Comparison of ENCODE assay signal across 21 cellular contexts in the genomic region with DNA sequence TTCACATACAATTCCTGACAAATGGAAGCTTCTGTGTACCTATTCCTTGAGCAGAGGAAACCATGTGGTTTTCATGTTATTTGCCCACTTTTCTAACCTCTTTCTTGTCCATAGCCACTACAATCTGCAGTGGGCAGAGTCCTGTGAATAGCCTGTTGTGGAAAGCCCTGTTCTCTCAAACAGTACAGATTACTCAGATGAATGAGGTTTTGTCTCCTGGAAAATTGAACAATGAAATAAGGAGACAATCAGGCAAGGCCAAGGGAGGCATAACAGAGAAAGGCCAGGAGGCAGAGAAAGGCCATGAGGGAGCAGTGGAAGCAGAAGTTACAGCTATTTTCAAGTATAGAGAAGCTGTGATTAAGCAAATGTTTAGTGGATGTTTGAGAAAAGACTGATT.
DNase-seq lines count a peak whose midpoint lies in the region; ATAC-seq lines count a peak whose summit lies in the region.
"Had no signal": no experiment of that assay in that cellular context is flagged by ENCODE, and none has a peak within 500 bp of the region (broad histone marks: within the 10 kb centered on the region; RNA-seq: fewer than 3 reads in every experiment).

No MANE protein-coding gene starts in this region.

- H3K27me3 ChIP-seq in neuron (ENCODE audit: insufficient read depth, low read length) = no peaks in the 10 kb centered on the region
- H3K27me3 ChIP-seq: BLaER1 had no signal

- peaks cover 4 to 7% of the 10 kb centered on the region in 2 donors for H3K9me3 Mint-ChIP-seq in effector memory CD8-positive, alpha-beta T cell

- no peaks in the 10 kb centered on the region for H3K4me1 Mint-ChIP-seq in effector memory CD8-positive, alpha-beta T cell (ENCODE audit: low read depth in 2 of 2)
- H3K4me1 Mint-ChIP-seq: B cell; CD4-positive, CD25-positive, alpha-beta regulatory T cell had no signal

- peak overlapping the region; percentile 70 for H2AFZ ChIP-seq in neuron (ENCODE audit: low read depth, low read length)
- H2AFZ ChIP-seq: GM23248 had no signal

- ATAC-seq in GM21576 (IDR thresholded peaks at IDR 0.05; ENCODE audit: unreplicated experiment) (no peak), GM21786 (IDR thresholded peaks at IDR 0.05; ENCODE audit: unreplicated experiment) (no peak)
- no peak for ATAC-seq in effector memory CD8-positive, alpha-beta T cell (replicated peaks)
- ATAC-seq: CD8-positive, alpha-beta T cell; GM12878; HCT116 had no signal

- H3K27ac Mint-ChIP-seq in effector memory CD8-positive, alpha-beta T cell = no peak overlapping the region
- H3K27ac Mint-ChIP-seq: B cell; CD4-positive, CD25-positive, alpha-beta regulatory T cell; CD8-positive, alpha-beta T cell had no signal

- H3K36me3 Mint-ChIP-seq in effector memory CD8-positive, alpha-beta T cell (ENCODE audit: insufficient read depth) = no peaks in the 10 kb centered on the region
- H3K36me3 Mint-ChIP-seq: CD4-positive, CD25-positive, alpha-beta regulatory T cell; CD8-positive, alpha-beta T cell had no signal

- DNase-seq in globus pallidus (ENCODE audit: low spot score) = peak; percentile 44
- DNase-seq in midbrain (lab: John Stamatoyannopoulos, UW) = peak; percentile 10
- DNase-seq in superior temporal gyrus (ENCODE audit: extremely low spot score) = peak; percentile 61
- no peak for DNase-seq in HuH-7.5 (ENCODE audit: low spot score)
- no peak for DNase-seq in effector memory CD8-positive, alpha-beta T cell
- DNase-seq: Caco-2; CD4-positive, CD25-positive, alpha-beta regulatory T cell; CD8-positive, alpha-beta T cell; DMS 273 treated with DMSO at 0.1 percent for 48 hours; DMS79; EL; GDM1; GM23248; H7 had no signal

- no peak overlapping the region for H3K4me3 Mint-ChIP-seq in effector memory CD8-positive, alpha-beta T cell
- H3K4me3 Mint-ChIP-seq: B cell; CD4-positive, CD25-positive, alpha-beta regulatory T cell; CD8-positive, alpha-beta T cell had no signal

- H3K9me3 ChIP-seq in neuron (ENCODE audit: low read length) = no peaks in the 10 kb centered on the region
- H3K9me3 ChIP-seq: BLaER1, Caco-2 had no signal

- H3K36me3 ChIP-seq in neuron (ENCODE audit: insufficient read depth, low read length) = no peaks in the 10 kb centered on the region
- H3K36me3 ChIP-seq: BLaER1 had no signal

- peaks cover 11% of the 10 kb centered on the region for H3K4me1 ChIP-seq in neuron (ENCODE audit: insufficient read depth, low read length)
- H3K4me1 ChIP-seq: BLaER1, Caco-2 had no signal

- H3K4me3 ChIP-seq in neuron (ENCODE audit: low read length) = no peak overlapping the region
- H3K4me3 ChIP-seq: BLaER1, GM12878, GM23248 had no signal

- no peaks in the 10 kb centered on the region for H3K27me3 Mint-ChIP-seq in effector memory CD8-positive, alpha-beta T cell
- H3K27me3 Mint-ChIP-seq: B cell; CD4-positive, CD25-positive, alpha-beta regulatory T cell had no signal

Comparison
In these comparisons a context has a peak if more than half of its experiments do, and no peak if none do; other contexts are left out.
1. DNase-seq: peak in globus pallidus (single experiment), midbrain (single experiment) and superior temporal gyrus (single experiment); none in HuH-7.5 (single experiment) and effector memory CD8-positive, alpha-beta T cell (0 of 3).